ENCODE assay signal across 1 cellular context in the genomic region with DNA sequence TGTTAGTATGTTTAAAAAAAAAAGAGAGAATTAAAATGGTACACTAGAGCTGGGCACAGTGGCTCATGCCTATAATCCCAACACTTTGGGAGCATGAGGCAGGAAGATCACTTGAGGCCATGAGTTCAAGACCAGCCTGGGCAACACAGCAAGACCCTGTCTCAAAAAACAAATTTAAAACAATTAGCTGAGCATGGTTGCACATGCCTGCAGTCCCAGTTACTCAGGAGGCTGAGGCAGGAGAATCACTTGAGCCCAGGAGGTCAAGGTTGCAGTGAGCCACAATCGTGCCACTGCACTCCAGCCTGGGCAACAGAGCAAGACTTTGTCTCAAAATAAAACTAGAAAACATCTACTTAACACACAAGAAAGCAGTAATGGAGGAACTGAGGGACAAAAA.
TF ChIP-seq lines count a peak whose summit lies in the region.

No MANE protein-coding gene starts in this region.

TF ChIP-seq in K562, 482 proteins besides CTCF, POLR2A, EP300 and RAD21:
- peak; percentile 64 for TF ChIP-seq ZNF121 (CRISPR knock-in tag; conservative IDR thresholded peaks at IDR 0.05)
